In genomic region chr6:158853872-158854213, GRCh38 we compare ENCODE assay signal across 10 cellular contexts. TPM values are rescaled to one million over a fixed set of nuclear protein-coding genes. Genes with fewer than 3 reads are reported as not detected.
DNase-seq lines count a peak whose midpoint lies in the region; ATAC-seq, FAIRE-seq and TF ChIP-seq lines count a peak whose summit lies in the region.
"Had no signal": no experiment of that assay in that cellular context is flagged by ENCODE, and none has a peak within 500 bp of the region (broad histone marks: within the 10 kb centered on the region; RNA-seq: fewer than 3 reads in every experiment).

No MANE protein-coding gene starts in this region.

- peak overlapping the region; percentile 59 for H4K5ac ChIP-seq in H9 (ENCODE audit: insufficient read length, low read depth, low read length)

- peak overlapping the region; percentile 88 for H2BK120ac ChIP-seq in H9 (ENCODE audit: low read depth, low read length, poor library complexity, severe bottlenecking)

- no peak for TF ChIP-seq CTCF in 22Rv1 (IDR thresholded peaks at IDR 0.05)
- TF ChIP-seq CTCF in H9 (conservative IDR thresholded peaks at IDR 0.05) = no peak
- no peak for TF ChIP-seq CTCF in K562 (IDR thresholded peaks at IDR 0.05 in 2 of 3, conservative IDR thresholded peaks at IDR 0.05 in 1 of 3; ENCODE audit: insufficient read depth in 2 of 3, low read depth in 1 of 3, low read length in 3 of 3)
- no peak for TF ChIP-seq CTCF in GM13976 (IDR thresholded peaks at IDR 0.05; ENCODE audit: borderline replicate concordance, control extremely low read depth, extremely low read depth, insufficient read depth, missing control alignments)

- DNase-seq in H9 (no peak), K562 (ENCODE audit: extremely low read depth in 1 of 4, low spot score in 3 of 4) (peak in 2 of 4 experiments; percentile 43 to 45), GM13976 (ENCODE audit: low spot score) (no peak)
- DNase-seq in activated naive CD4-positive, alpha-beta T cell treated with anti-CD3 and anti-CD28 coated beads, Interleukin-2, amount 10 ng/mL, durations not matched to agents 7 days and 5 days = no peak

- no peaks in the 10 kb centered on the region; a peak in 1 of 5 replicates for H3K9me3 Mint-ChIP-seq in H9
- no peaks in the 10 kb centered on the region for H3K9me3 Mint-ChIP-seq in activated naive CD4-positive, alpha-beta T cell treated with anti-CD3 and anti-CD28 coated beads, Interleukin-2, amount 10 ng/mL, durations not matched to agents 7 days and 5 days

- peak overlapping the region; percentile 50 for H3K56ac ChIP-seq in H9 (ENCODE audit: insufficient read length, low read depth, low read length)

- ATAC-seq in K562 (peak; percentile 5), HG03378 (IDR thresholded peaks at IDR 0.05; ENCODE audit: unreplicated experiment) (no peak), GM21529 (IDR thresholded peaks at IDR 0.05; ENCODE audit: unreplicated experiment) (no peak)

- H3K79me2 ChIP-seq in H9 (ENCODE audit: insufficient read depth, low read length) (no peaks in the 10 kb centered on the region), K562 (ENCODE audit: control insufficient read depth, insufficient read depth, low read length) (peaks cover 8% of the 10 kb centered on the region; the same call in 2 of the 3 replicates)

- H3K23me2 ChIP-seq in H9 (ENCODE audit: insufficient read length, low read depth, low read length, poor library complexity, severe bottlenecking) = no peaks in the 10 kb centered on the region

- H3T11ph ChIP-seq in H9 (ENCODE audit: low read length) = peak overlapping the region; percentile 92

- no peak overlapping the region for H2AK5ac ChIP-seq in H9 (ENCODE audit: insufficient read length, low read length)

- no peak overlapping the region for H2AFZ ChIP-seq in H9 (ENCODE audit: low read length)
- peak overlapping the region; percentile 81 for H2AFZ ChIP-seq in K562 (ENCODE audit: low read depth, low read length)

- CTCF ChIA-PET in K562 (lab: Yijun Ruan, JAX; ENCODE audit: low intra/inter-chr PET ratio) = interaction anchor here (0.7 kb wide), 1 partner anchor 150 kb away, joined by 3 read pairs; no protein-coding TSS in a partner anchor
- CTCF ChIA-PET in activated naive CD4-positive, alpha-beta T cell treated with anti-CD3 and anti-CD28 coated beads, Interleukin-2, amount 10 ng/mL, durations not matched to agents 7 days and 5 days (lab: Charles Lee) = interaction anchor here (0.9 to 2.9 kb wide), 2 partner anchors 15 to 31 kb away, joined by 3 to 19 read pairs; no protein-coding TSS in a partner anchor

- no CpG with 5 or more reads among the region's 6 CpGs for WGBS in H9 (ENCODE audit: extremely low coverage, insufficient read length, low lambda C conversion rate)
- 7% methylated on average over 6 of the region's 6 CpGs for WGBS in K562 (ENCODE audit: insufficient coverage, low coverage, missing lambda C conversion rate)
- 15 to 26% methylated on average over 4 to 6 of the region's 6 CpGs for WGBS in mesodermal cell (ENCODE audit: insufficient coverage in 2 of 2), 2 experiments

- peak overlapping the region; percentile 74; the same call in 1 of the 2 replicates for H3K14ac ChIP-seq in H9 (ENCODE audit: insufficient read depth, low read length)

- H3K36me3 ChIP-seq in K562 (ENCODE audit: control insufficient read depth, insufficient read depth, low read length) (no peaks in the 10 kb centered on the region), mesodermal cell (ENCODE audit: control insufficient read depth, insufficient read depth, low read length) (no peaks in the 10 kb centered on the region)
- H3K36me3 ChIP-seq: HAP-1, ovary had no signal

- intact Hi-C loops in K562 (cut with micrococcal nuclease) = loop anchor here (1.0 kb wide), 3 partner anchors 15 to 37 kb away; no protein-coding TSS in a partner anchor

- H3K27ac ChIP-seq in 22Rv1 (peak overlapping the region; percentile 57), H9 (ENCODE audit: insufficient read length, low read depth, low read length) (peak overlapping the region; percentile 100), K562 (ENCODE audit: extremely low read depth, low read depth, low read length) (peak overlapping the region; percentile 89), mesodermal cell (ENCODE audit: low read depth, low read length, severe bottlenecking) (peak overlapping the region; percentile 95)
- H3K27ac ChIP-seq: ovary had no signal

- peaks cover 13% of the 10 kb centered on the region; the same call in 1 of the 2 replicates for H3K4me1 ChIP-seq in H9 (ENCODE audit: insufficient read depth, low read length)
- peaks cover 29 to 55% of the 10 kb centered on the region in 2 experiments for H3K4me1 ChIP-seq in K562 (replicated peaks in 1 of 2; ENCODE audit: control insufficient read depth in 2 of 2, insufficient read depth in 2 of 2, low read length in 2 of 2)
- peaks cover 64% of the 10 kb centered on the region for H3K4me1 ChIP-seq in mesodermal cell (ENCODE audit: control insufficient read depth, insufficient read depth, low read length, poor library complexity, severe bottlenecking)

- H3K4me3 ChIP-seq in K562 = peak overlapping the region; percentile 24
- no peak overlapping the region for H3K4me3 ChIP-seq in mesodermal cell (ENCODE audit: extremely low read depth, insufficient read depth, low read length, poor library complexity, severe bottlenecking)
- H3K4me3 ChIP-seq: HAP-1, ovary had no signal

- TF ChIP-seq RAD21 in K562 (CRISPR knock-in tag; conservative IDR thresholded peaks at IDR 0.05 in 1 of 2, IDR thresholded peaks at IDR 0.05 in 1 of 2) = no peak

- H3K4me3 Mint-ChIP-seq in H9 = no peak overlapping the region
- no peak overlapping the region for H3K4me3 Mint-ChIP-seq in activated naive CD4-positive, alpha-beta T cell treated with anti-CD3 and anti-CD28 coated beads, Interleukin-2, amount 10 ng/mL, durations not matched to agents 7 days and 5 days

- peak overlapping the region; percentile 87; the same call in 1 of the 2 replicates for H3K4ac ChIP-seq in H9 (ENCODE audit: low read depth, low read length)

- peak overlapping the region; percentile 90 for H3K18ac ChIP-seq in H9 (ENCODE audit: insufficient read length, low read depth, low read length)

- no peak overlapping the region for H2BK15ac ChIP-seq in H9 (ENCODE audit: low read depth, low read length)

- peak overlapping the region; percentile 39 for H3K4me2 ChIP-seq in H9 (ENCODE audit: insufficient read depth, insufficient read length, low read length)
- peak overlapping the region; percentile 99 for H3K4me2 ChIP-seq in K562 (ENCODE audit: insufficient read depth, low read length)

- TF ChIP-seq POLR2A in K562 (conservative IDR thresholded peaks at IDR 0.05) = no peak; the same call in 1 of the 2 replicates

- H2BK12ac ChIP-seq in H9 (ENCODE audit: insufficient read length, low read depth, low read length) = no peak overlapping the region

- no peak for FAIRE-seq in K562 (lab: Jason Lieb, UNC)

- H3K36me3 Mint-ChIP-seq in H9 (ENCODE audit: insufficient read depth in 1 of 3, low read depth in 3 of 3) = no peaks in the 10 kb centered on the region
- no peaks in the 10 kb centered on the region for H3K36me3 Mint-ChIP-seq in activated naive CD4-positive, alpha-beta T cell treated with anti-CD3 and anti-CD28 coated beads, Interleukin-2, amount 10 ng/mL, durations not matched to agents 7 days and 5 days

- H4K20me1 ChIP-seq in H9 (ENCODE audit: control insufficient read depth, insufficient read depth, insufficient read length) (no peaks in the 10 kb centered on the region), K562 (replicated peaks; ENCODE audit: control insufficient read depth, insufficient read depth, low read length) (no peaks in the 10 kb centered on the region)

- H3K27me3 ChIP-seq in H9 (ENCODE audit: insufficient read depth, low read length) (no peaks in the 10 kb centered on the region), K562 (ENCODE audit: control insufficient read depth in 2 of 2, insufficient read depth in 2 of 2, low read length in 2 of 2) (no peaks in the 10 kb centered on the region; a peak in 1 of 5 replicates)
- H3K27me3 ChIP-seq: ovary had no signal

- POLR2A ChIA-PET in K562 (lab: Yijun Ruan, JAX) = interaction anchor here (0.5 to 2.9 kb wide), 13 partner anchors 7 to 108 kb away, joined by 3 to 22 read pairs (median 4); no protein-coding TSS in a partner anchor

- no peak overlapping the region for H3K27ac Mint-ChIP-seq in H9
- no peak overlapping the region for H3K27ac Mint-ChIP-seq in activated naive CD4-positive, alpha-beta T cell treated with anti-CD3 and anti-CD28 coated beads, Interleukin-2, amount 10 ng/mL, durations not matched to agents 7 days and 5 days

- H2BK5ac ChIP-seq in H9 (ENCODE audit: insufficient read length, low read length) = peak overlapping the region; percentile 96

- peak overlapping the region; percentile 51 for H4K91ac ChIP-seq in H9 (ENCODE audit: insufficient read length, low read depth, low read length)

- TSS peak; percentile 93 for BruUV-seq in K562 (replicated peaks; lab: Mats Ljungman, UMichigan)

- H3K23ac ChIP-seq in H9 (ENCODE audit: insufficient read length, low read depth, low read length) = no peak overlapping the region

- H3K9me3 ChIP-seq in H9 (ENCODE audit: control insufficient read depth, low read depth, low read length) = no peaks in the 10 kb centered on the region
- H3K9me3 ChIP-seq in K562 (replicated peaks; ENCODE audit: control insufficient read depth, insufficient read depth, low read depth, low read length) = no peaks in the 10 kb centered on the region; the same call in 1 of the 2 replicates
- no peaks in the 10 kb centered on the region for H3K9me3 ChIP-seq in mesodermal cell (ENCODE audit: control insufficient read depth, low read length)
- H3K9me3 ChIP-seq: HAP-1, ovary had no signal

- H4K8ac ChIP-seq in H9 (replicated peaks; ENCODE audit: insufficient read length, low read depth, low read length) = no peak overlapping the region

- in situ Hi-C loops in K562 (cut with MboI) (no loop called here), GM13976 (cut with MboI; ENCODE audit: low sequenced_read_pairs, unreplicated experiment) (no loop called here)

- H3K9ac ChIP-seq in H9 (ENCODE audit: extremely low read depth, insufficient read length, low read length) (peak overlapping the region; percentile 29), K562 (ENCODE audit: insufficient read depth in 1 of 2, low read depth in 2 of 2, low read length in 2 of 2) (peak overlapping the region; percentile 75; a peak in 3 of 4 replicates)

- H3K9me1 ChIP-seq in K562 (ENCODE audit: control insufficient read depth, insufficient read depth, low read length) = peaks cover 8% of the 10 kb centered on the region

- no peak overlapping the region for H2BK20ac ChIP-seq in H9 (ENCODE audit: low read depth, low read length, poor library complexity, severe bottlenecking)

- no peaks in the 10 kb centered on the region for H3K79me1 ChIP-seq in H9 (ENCODE audit: insufficient read depth, low read depth, low read length, poor library complexity, severe bottlenecking)

- TF ChIP-seq EP300 in K562 (IDR thresholded peaks at IDR 0.05; ENCODE audit: low read length) = no peak

- H3K4me1 Mint-ChIP-seq in H9 = peaks cover 27 to 35% of the 10 kb centered on the region in 2 experiments
- peaks cover 30% of the 10 kb centered on the region for H3K4me1 Mint-ChIP-seq in activated naive CD4-positive, alpha-beta T cell treated with anti-CD3 and anti-CD28 coated beads, Interleukin-2, amount 10 ng/mL, durations not matched to agents 7 days and 5 days

- no peaks in the 10 kb centered on the region for H3K27me3 Mint-ChIP-seq in H9 (ENCODE audit: low read depth)
- peaks cover 4% of the 10 kb centered on the region for H3K27me3 Mint-ChIP-seq in activated naive CD4-positive, alpha-beta T cell treated with anti-CD3 and anti-CD28 coated beads, Interleukin-2, amount 10 ng/mL, durations not matched to agents 7 days and 5 days

RNA-seq across cellular contexts. Expression of gene EZR, which starts 34.7 kb away (rescaled TPM):
- total RNA-seq in H9 (2021) = 375 and 393 TPM in 2 replicates
- 49.5 and 70.7 TPM in 2 replicates for total RNA-seq in K562 (2011; cell fraction: chromatin; rRNA removed; ENCODE audit: low replicate concordance)
- total RNA-seq in K562 (2011; cell fraction: nucleolus; rRNA removed) = 37.9 and 45.2 TPM in 2 replicates
- 44.1 and 48.1 TPM in 2 replicates for total RNA-seq in K562 (2011; cell fraction: nucleoplasm; rRNA removed)
- total RNA-seq in K562 (2014; rRNA removed) = 161 and 162 TPM in 2 replicates
- total RNA-seq in K562 (2014; rRNA removed; fragmentation: Illumina TruSeq; extraction: Trizol) = 71.5 and 72.7 TPM in 2 replicates
- total RNA-seq in K562 (2015; rRNA removed; fragmentation: Illumina TruSeq; extraction: Trizol) = 110 and 117 TPM in 2 replicates
- total RNA-seq in K562 (2021) = 125 and 143 TPM in 2 replicates
- polyA plus RNA-seq in K562 (2011; rRNA removed) = 104 and 135 TPM in 2 replicates
- polyA plus RNA-seq in K562 (2011; cell fraction: cytosol; rRNA removed) = 78.6 and 88.6 TPM in 2 replicates
- polyA plus RNA-seq in K562 (2011; cell fraction: nucleus; rRNA removed) = 91.7 and 156 TPM in 2 replicates
- 120 and 126 TPM in 2 replicates for polyA plus RNA-seq in K562 (2012)
- polyA plus RNA-seq in K562 (2014; fragmentation: Illumina TruSeq; extraction: Trizol) = 93.0 and 101 TPM in 2 replicates
- polyA plus RNA-seq in K562 (2014; fragmentation: Nextera tagmentation; extraction: Ambion mirVana) = 10 to 100 TPM; 36.5 to 63.6 TPM
- 91.5 and 114 TPM in 2 replicates for polyA plus RNA-seq in K562 (2014; rRNA removed)
- 100 and 114 TPM in 2 replicates for polyA minus RNA-seq in K562 (2011; rRNA and poly(A)+ RNA removed)
- 69.7 and 85.1 TPM in 2 replicates for polyA minus RNA-seq in K562 (2011; cell fraction: cytosol; rRNA and poly(A)+ RNA removed)
- polyA minus RNA-seq in K562 (2011; cell fraction: nucleus; rRNA and poly(A)+ RNA removed) = 20.1 and 54.6 TPM in 2 replicates
- 95.8 TPM for polyA plus RNA-seq in mesodermal cell (2013, experiment 1 of 2)
- 98.4 TPM for polyA plus RNA-seq in mesodermal cell (2013, experiment 2 of 2)
